10 cellular contexts compared by ENCODE assay signal in the genomic region with DNA sequence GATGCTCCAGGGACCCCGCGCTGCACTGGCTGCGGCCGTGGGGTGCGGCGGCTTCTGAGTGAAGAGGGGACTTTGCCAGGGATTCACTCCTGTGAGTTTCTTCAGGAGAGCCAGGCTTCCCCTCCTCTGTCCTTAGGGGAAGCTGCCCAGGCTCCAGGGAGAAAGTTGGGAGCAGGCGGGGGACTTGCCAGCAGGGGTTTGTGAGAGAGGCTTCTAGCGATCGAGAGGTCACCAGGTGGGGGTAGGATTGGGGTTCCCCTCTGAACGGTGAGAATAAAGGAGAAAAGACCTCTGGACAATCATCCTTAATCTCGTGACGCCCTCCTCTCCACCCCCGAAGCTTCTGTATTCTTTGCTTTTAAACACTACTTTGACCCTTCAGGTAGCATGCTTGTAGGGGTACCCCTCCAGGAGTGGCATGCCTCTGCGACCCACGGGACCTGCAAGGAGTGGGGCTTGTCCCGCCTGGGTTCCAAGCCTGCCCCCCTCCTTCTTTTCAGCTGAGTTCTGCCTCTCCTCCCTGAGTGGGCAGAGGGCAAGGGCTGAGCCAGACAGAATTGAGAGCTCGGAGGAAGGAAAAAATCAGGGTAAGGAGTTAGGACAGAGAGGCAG. TPM values are rescaled to one million over a fixed set of nuclear protein-coding genes. Genes with fewer than 3 reads are reported as not detected.
DNase-seq lines count a peak whose midpoint lies in the region; ATAC-seq lines count a peak whose summit lies in the region.
"Had no signal": no experiment of that assay in that cellular context is flagged by ENCODE, and none has a peak within 500 bp of the region (broad histone marks: within the 10 kb centered on the region; RNA-seq: fewer than 3 reads in every experiment).

No MANE protein-coding gene starts in this region.

- ATAC-seq in activated T-helper 17 cell treated with anti-CD3 and anti-CD28 coated beads, Interleukin-2, amount 50 U/mL, for 72 hours (replicated peaks), result no peak
- ATAC-seq in GM19351 (IDR thresholded peaks at IDR 0.05; ENCODE audit: unreplicated experiment), result no peak
- ATAC-seq in GM19328 (IDR thresholded peaks at IDR 0.05; ENCODE audit: unreplicated experiment), result no peak
- ATAC-seq: GM12878 had no signal

- H3K27me3 Mint-ChIP-seq in activated T-helper 17 cell treated with anti-CD3 and anti-CD28 coated beads, Interleukin-2, amount 50 U/mL, for 72 hours, result peaks cover 65% of the 10 kb centered on the region

- no peak overlapping the region for H3K27ac ChIP-seq in HUES6 (ENCODE audit: low read depth, low read length)

- H3K4me1 Mint-ChIP-seq in activated T-helper 17 cell treated with anti-CD3 and anti-CD28 coated beads, Interleukin-2, amount 50 U/mL, for 72 hours, result no peaks in the 10 kb centered on the region

- peak overlapping the region; percentile 31 for H3K4me3 Mint-ChIP-seq in activated T-helper 17 cell treated with anti-CD3 and anti-CD28 coated beads, Interleukin-2, amount 50 U/mL, for 72 hours

- H3K4me3 ChIP-seq in HUES6 (ENCODE audit: low read depth, low read length) (peak overlapping the region; percentile 87), iPS-15b (ENCODE audit: low read depth, low read length) (peak overlapping the region; percentile 76), skeletal muscle satellite cell (ENCODE audit: low read length) (peak overlapping the region; percentile 69)
- H3K4me3 ChIP-seq: GM12878 had no signal

- H3K9me3 ChIP-seq in HUES6 (ENCODE audit: control insufficient read depth, insufficient read depth, low read depth, low read length) (peaks cover 10% of the 10 kb centered on the region; the same call in 1 of the 2 replicates), iPS-15b (ENCODE audit: control insufficient read depth, insufficient read depth, low read length) (no peaks in the 10 kb centered on the region), skeletal muscle satellite cell (replicated peaks; ENCODE audit: low read length) (no peaks in the 10 kb centered on the region)

- H3K27me3 ChIP-seq in HUES6 (ENCODE audit: control insufficient read depth, insufficient read depth, low read length) (peaks cover 44% of the 10 kb centered on the region), iPS-15b (ENCODE audit: control insufficient read depth, insufficient read depth, low read length) (peaks cover 36% of the 10 kb centered on the region), skeletal muscle satellite cell (ENCODE audit: control insufficient read depth, insufficient read depth, low read length) (peaks cover 89% of the 10 kb centered on the region)

- H3K36me3 ChIP-seq in HUES6 (ENCODE audit: control insufficient read depth, insufficient read depth, low read length) (no peaks in the 10 kb centered on the region), iPS-15b (ENCODE audit: control insufficient read depth, insufficient read depth, low read length) (no peaks in the 10 kb centered on the region), skeletal muscle satellite cell (ENCODE audit: insufficient read depth, low read length) (no peaks in the 10 kb centered on the region)

- DNase-seq in HuH-7 (ENCODE audit: low spot score), result no peak
- DNase-seq in NCI-H2171 (lab: John Stamatoyannopoulos, UW), result no peak
- DNase-seq: NCI-H2227 treated with DMSO at 0.1 percent for 48 hours had no signal

- H3K36me3 Mint-ChIP-seq in activated T-helper 17 cell treated with anti-CD3 and anti-CD28 coated beads, Interleukin-2, amount 50 U/mL, for 72 hours (ENCODE audit: low read depth), result no peaks in the 10 kb centered on the region

- H3K4me2 ChIP-seq in skeletal muscle satellite cell (ENCODE audit: low read length), result peak overlapping the region; percentile 92

- H3K4me1 ChIP-seq in HUES6 (ENCODE audit: control insufficient read depth, insufficient read depth, low read length) (peaks cover 9% of the 10 kb centered on the region), iPS-15b (ENCODE audit: control insufficient read depth, insufficient read depth, low read length) (no peaks in the 10 kb centered on the region), skeletal muscle satellite cell (ENCODE audit: control insufficient read depth, insufficient read depth, low read length) (peaks cover 10% of the 10 kb centered on the region)

- no peak overlapping the region for H3K27ac Mint-ChIP-seq in activated T-helper 17 cell treated with anti-CD3 and anti-CD28 coated beads, Interleukin-2, amount 50 U/mL, for 72 hours

- H3K9ac ChIP-seq in HUES6 (ENCODE audit: low read length) (peak overlapping the region; percentile 69), iPS-15b (ENCODE audit: low read depth, low read length) (peak overlapping the region; percentile 42), skeletal muscle satellite cell (ENCODE audit: low read depth, low read length) (no peak overlapping the region)

- peaks cover 5% of the 10 kb centered on the region for H3K9me3 Mint-ChIP-seq in activated T-helper 17 cell treated with anti-CD3 and anti-CD28 coated beads, Interleukin-2, amount 50 U/mL, for 72 hours

RNA-seq across cellular contexts. Expression of a gene that starts 0.6 kb away (rescaled TPM):
- not detected for total RNA-seq in activated T-helper 17 cell treated with anti-CD3 and anti-CD28 coated beads, Interleukin-2, amount 50 U/mL, for 72 hours
- total RNA-seq in skeletal muscle satellite cell (2012; rRNA removed), result not detected in 2 replicates
- total RNA-seq: GM12878 had no signal
